Comparison of ENCODE assay signal across 10 cellular contexts in genomic region chr3:184583345-184584000, GRCh38. TPM values are rescaled to one million over a fixed set of nuclear protein-coding genes. Genes with fewer than 3 reads are reported as not detected.
DNase-seq lines count a peak whose midpoint lies in the region; ATAC-seq and TF ChIP-seq lines count a peak whose summit lies in the region.
"Had no signal": no experiment of that assay in that cellular context is flagged by ENCODE, and none has a peak within 500 bp of the region (broad histone marks: within the 10 kb centered on the region; RNA-seq: fewer than 3 reads in every experiment).

No MANE protein-coding gene starts in this region.

- peak overlapping the region; percentile 18 for H3K4me3 ChIP-seq in lung
- H3K4me3 ChIP-seq in testis: peak overlapping the region; percentile 42 to 60
- H3K4me3 ChIP-seq: K562 had no signal

- peak; percentile 15 for ATAC-seq in lung (ENCODE audit: insufficient read depth, low FRiP score)
- no peak for ATAC-seq in GM19467 (IDR thresholded peaks at IDR 0.05; ENCODE audit: unreplicated experiment)
- ATAC-seq in HG03045 (IDR thresholded peaks at IDR 0.05; ENCODE audit: unreplicated experiment): no peak

- H3K4me1 ChIP-seq in lung (ENCODE audit: control insufficient read depth in 2 of 2, insufficient read depth in 2 of 2, low read length in 2 of 2): peaks cover 0 to 9% of the 10 kb centered on the region in 2 donors
- peaks cover 10% of the 10 kb centered on the region for H3K4me1 ChIP-seq in testis

- intact Hi-C loops in testis (cut with DNase I; ENCODE audit: low total_unique reads): no loop called here

- H3K36me3 ChIP-seq in lung (ENCODE audit: control insufficient read depth in 2 of 2, insufficient read depth in 2 of 2, low read length in 2 of 2) (peaks cover 0 to 6% of the 10 kb centered on the region in 2 donors), testis (ENCODE audit: low read depth, missing control alignments) (no peaks in the 10 kb centered on the region)

- H3K27ac ChIP-seq in lung (ENCODE audit: low read depth in 1 of 2, low read length in 1 of 2) (peak overlapping the region; percentile 38 to 54), testis (peak overlapping the region; percentile 27 to 67)

- no peak for TF ChIP-seq POLR2A in testis (IDR thresholded peaks at IDR 0.05)

- 5 to 13% methylated on average over 24 to 73 of the region's 73 CpGs for WGBS in lung, 2 donors
- 1 to 2% methylated on average over 18 to 28 of the region's 73 CpGs for WGBS in testis, 2 donors

- H3K9me3 ChIP-seq in lung (ENCODE audit: control insufficient read depth in 2 of 2, insufficient read depth in 1 of 2, low read length in 1 of 2): no peaks in the 10 kb centered on the region
- no peaks in the 10 kb centered on the region for H3K9me3 ChIP-seq in testis

- TF ChIP-seq CTCF in lung (IDR thresholded peaks at IDR 0.05; ENCODE audit: control extremely low read depth, extremely low read depth) (no peak), testis (IDR thresholded peaks at IDR 0.05) (no peak)

- H3K27me3 ChIP-seq in lung (ENCODE audit: control insufficient read depth, insufficient read depth): no peaks in the 10 kb centered on the region
- H3K27me3 ChIP-seq in testis: no peaks in the 10 kb centered on the region

- DNase-seq in NCI-H82 (lab: John Stamatoyannopoulos, UW) (peak; percentile 71), NCI-H82 treated with DMSO at 0.1 percent for 48 hours (lab: John Stamatoyannopoulos, UW; ENCODE audit: unreplicated experiment) (no peak), ecto neural progenitor cell (ENCODE audit: low spot score) (peak; percentile 67), lung (ENCODE audit: low spot score) (no peak), testis (no peak), NCI-H2029 (lab: John Stamatoyannopoulos, UW) (no peak)
- DNase-seq: activated naive CD4-positive, alpha-beta T cell treated with anti-CD3 and anti-CD28 coated beads, Interleukin-2, amount 50 U/mL, for 16 hours had no signal

RNA-seq across cellular contexts. Expression of gene EPHB3, which starts 21.9 kb away (rescaled TPM):
- total RNA-seq in lung: 10 to 100 TPM; 10.7 to 20.5 TPM
- 1 to 10 TPM; 3.1 to 4.7 TPM for polyA plus RNA-seq in lung
- total RNA-seq in testis: 1 to 10 TPM; 2.0 to 2.3 TPM
- 2.6 TPM for polyA plus RNA-seq in testis (ENCODE audit: insufficient read depth, low read depth, low replicate concordance)
- total RNA-seq: K562 had no signal
- polyA plus RNA-seq: K562 had no signal

Comparison
In these comparisons a context has a peak if more than half of its experiments do, and no peak if none do; other contexts are left out.
1. DNase-seq: peak in NCI-H82 (single experiment) and ecto neural progenitor cell (single experiment); none in NCI-H82 treated with DMSO at 0.1 percent for 48 hours (single experiment), lung (single experiment), testis (single experiment) and NCI-H2029 (single experiment).